ENCODE assay signal across 6 cellular contexts in the genomic region with DNA sequence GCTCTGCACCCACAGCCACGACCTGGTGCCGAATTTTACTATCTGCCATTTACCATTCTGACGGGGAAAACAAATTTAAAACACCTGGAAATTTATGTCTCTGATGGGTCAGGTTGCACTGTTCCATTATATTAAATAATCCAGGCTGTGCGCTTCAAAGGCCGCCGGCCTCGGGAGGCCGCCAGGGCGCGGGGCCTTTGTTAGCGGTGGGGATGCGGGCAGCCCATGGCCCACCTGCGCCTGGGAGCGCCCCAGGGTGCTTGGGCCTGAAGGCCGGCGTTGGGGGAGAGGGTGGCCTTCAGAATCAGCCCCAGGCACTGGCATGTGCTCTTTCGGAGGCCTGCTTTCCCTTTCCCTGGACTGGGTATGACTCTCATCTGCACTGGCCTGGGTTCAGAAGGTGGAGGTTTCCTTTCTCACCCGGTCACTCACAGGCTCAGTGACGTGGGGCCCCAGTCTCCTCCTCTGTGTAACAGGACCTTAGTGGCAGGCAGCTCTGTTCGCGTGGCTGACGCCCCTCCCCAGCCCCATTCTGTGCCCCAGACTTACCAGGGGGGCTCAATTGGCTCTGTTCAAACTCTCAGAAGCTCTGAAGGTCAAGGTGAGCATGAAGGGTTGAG.
"Had no signal": no experiment of that assay in that cellular context is flagged by ENCODE, and none has a peak within 500 bp of the region (broad histone marks: within the 10 kb centered on the region; RNA-seq: fewer than 3 reads in every experiment).

No MANE protein-coding gene starts in this region.

- H3K27ac Mint-ChIP-seq: H9 had no signal

- H3K27ac ChIP-seq: GM23248 had no signal

- H3K9ac ChIP-seq: GM23248 had no signal

- ATAC-seq: K562 had no signal

- DNase-seq: GM23248, GOT3, H9, HCEC 1CT, IMR-90 had no signal

- H3K9me3 Mint-ChIP-seq: H9 had no signal

- H3K4me3 Mint-ChIP-seq: H9 had no signal

- H2AFZ ChIP-seq: GM23248 had no signal

- H3K4me3 ChIP-seq: GM23248, K562 had no signal
